Comparison of ENCODE assay signal across 20 cellular contexts in the genomic region with DNA sequence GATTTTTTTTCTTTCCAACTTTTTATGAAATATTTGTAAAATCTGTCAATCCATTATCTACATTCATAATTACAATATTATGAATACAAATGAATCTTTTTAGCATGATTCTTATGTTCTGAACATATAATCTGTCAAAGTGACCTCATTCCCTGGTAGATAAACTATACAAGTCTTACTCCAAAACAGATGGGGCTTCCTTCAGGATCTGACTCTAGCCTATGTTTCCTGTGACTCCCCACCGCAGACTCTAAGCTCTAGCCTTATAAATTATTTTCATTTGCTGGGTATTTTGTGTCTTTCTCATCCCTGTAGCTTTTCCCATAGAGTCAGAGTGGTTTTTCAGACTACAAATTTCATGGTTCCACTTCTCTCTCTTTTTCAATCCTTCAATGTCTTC.
A peak's percentile ranks its signal among the peaks of the same experiment; 100 is the strongest.
DNase-seq lines count a peak whose midpoint lies in the region; ATAC-seq, FAIRE-seq and TF ChIP-seq lines count a peak whose summit lies in the region.
"Had no signal": no experiment of that assay in that cellular context is flagged by ENCODE, and none has a peak within 500 bp of the region (broad histone marks: within the 10 kb centered on the region; RNA-seq: fewer than 3 reads in every experiment).

No MANE protein-coding gene starts in this region.

- H3K27ac ChIP-seq in A549 = no peak overlapping the region
- peak overlapping the region; percentile 45 for H3K27ac ChIP-seq in mammary epithelial cell (ENCODE audit: insufficient read depth, low read depth, low read length)
- H3K27ac ChIP-seq in SJCRH30 = no peak overlapping the region
- H3K27ac ChIP-seq: Peyer's patch had no signal

- DNase-seq in A549 (ENCODE audit: low read depth in 1 of 2, low spot score in 1 of 2) (no peak), GM04504 (ENCODE audit: low read depth) (peak; percentile 20), mammary epithelial cell (no peak), fibroblast of the aortic adventitia (ENCODE audit: low read depth) (peak; percentile 2), AG20443 (ENCODE audit: low spot score) (no peak), SJCRH30 (no peak), mesenteric fat pad (ENCODE audit: low spot score) (no peak), GM19240 (ENCODE audit: insufficient read length, low spot score) (no peak)
- DNase-seq: CD4-positive, alpha-beta T cell; COR-L47; DMS 273 treated with DMSO at 0.1 percent for 48 hours; DMS79 treated with DMSO at 0.1 percent for 48 hours; KBM-7; NCI-H1105; NCI-H2029 treated with DMSO at 0.1 percent for 48 hours; NCI-H345; NCI-H524 treated with DMSO at 0.1 percent for 48 hours; Peyer's patch had no signal

- H4K20me1 ChIP-seq in mammary epithelial cell (ENCODE audit: insufficient read depth, low read length) = no peaks in the 10 kb centered on the region

- peak overlapping the region; percentile 80 for H2AFZ ChIP-seq in mammary epithelial cell (ENCODE audit: low read depth, low read length)

- TF ChIP-seq POLR2A in A549 (IDR thresholded peaks at IDR 0.05; ENCODE audit: low read length) = no peak

- POLR2A ChIA-PET in A549 (lab: Yijun Ruan, JAX) = no interaction called here

- no peak for ATAC-seq in A549
- ATAC-seq: HepG2 had no signal

- TF ChIP-seq EP300 in A549 (IDR thresholded peaks at IDR 0.05) = no peak

- H3K79me2 ChIP-seq in mammary epithelial cell (ENCODE audit: insufficient read depth, low read length) = no peaks in the 10 kb centered on the region

- H3K4me2 ChIP-seq in A549 (no peak overlapping the region), mammary epithelial cell (ENCODE audit: insufficient read depth, low read depth, low read length) (no peak overlapping the region)

- no peak for TF ChIP-seq RAD21 in A549 (conservative IDR thresholded peaks at IDR 0.05 in 1 of 2, IDR thresholded peaks at IDR 0.05 in 1 of 2)

- H3K9me3 ChIP-seq in A549 (no peaks in the 10 kb centered on the region), mammary epithelial cell (replicated peaks; ENCODE audit: insufficient read depth, low read length) (no peaks in the 10 kb centered on the region), SJCRH30 (replicated peaks) (no peaks in the 10 kb centered on the region)
- H3K9me3 ChIP-seq: Peyer's patch had no signal

- TSS peak; percentile 97 for BruUV-seq in mammary epithelial cell (replicated peaks; lab: Mats Ljungman, UMichigan)

- TF ChIP-seq CTCF in A549 (IDR thresholded peaks at IDR 0.05) (no peak), mammary epithelial cell (conservative IDR thresholded peaks at IDR 0.05 in 1 of 2, IDR thresholded peaks at IDR 0.05 in 1 of 2; ENCODE audit: extremely low read depth in 1 of 2, insufficient read depth in 1 of 2, low read depth in 1 of 2, low read length in 2 of 2) (no peak), fibroblast of the aortic adventitia (IDR thresholded peaks at IDR 0.05; ENCODE audit: insufficient read depth, low read length) (no peak)

- peak; percentile 7 for FAIRE-seq in A549 (lab: Jason Lieb, UNC)
- FAIRE-seq: GM12892, HepG2 had no signal

- in situ Hi-C loops in mammary epithelial cell (cut with MboI; ENCODE audit: low sequenced_read_pairs in 2 of 2) = no loop called here

- H3K36me3 ChIP-seq in mammary epithelial cell (ENCODE audit: insufficient read depth, low read length) = no peaks in the 10 kb centered on the region
- H3K36me3 ChIP-seq in SJCRH30 = no peaks in the 10 kb centered on the region
- H3K36me3 ChIP-seq: Peyer's patch had no signal

- WGBS in A549 (ENCODE audit: missing lambda C conversion rate) = 19% methylated on average over 1 of the region's 1 CpG
- WGBS in mammary epithelial cell (ENCODE audit: low coverage, missing lambda C conversion rate) = 100% methylated on average over 1 of the region's 1 CpG

- H3K4me1 ChIP-seq in A549 (0 out of 3 replicates have a peak, but pooled peaks cover 7% of the 10 kb centered on the region), mammary epithelial cell (ENCODE audit: insufficient read depth, low read length) (peaks cover 18% of the 10 kb centered on the region), SJCRH30 (no peaks in the 10 kb centered on the region)
- H3K4me1 ChIP-seq: Peyer's patch had no signal

- H3K27me3 ChIP-seq in mammary epithelial cell (ENCODE audit: insufficient read depth, low read length) (no peaks in the 10 kb centered on the region), SJCRH30 (no peaks in the 10 kb centered on the region)
- H3K27me3 ChIP-seq: Peyer's patch had no signal

- H3K4me3 ChIP-seq in A549 (no peak overlapping the region), mammary epithelial cell (replicated peaks in 1 of 3; ENCODE audit: insufficient read depth in 1 of 3, low read depth in 2 of 3, low read length in 3 of 3) (no peak overlapping the region), fibroblast of the aortic adventitia (ENCODE audit: low read depth, low read length) (no peak overlapping the region), SJCRH30 (no peak overlapping the region)
- H3K4me3 ChIP-seq: Peyer's patch had no signal

- CTCF ChIA-PET in A549 (lab: Yijun Ruan, JAX) (interaction anchor here (1.2 kb wide), 1 partner anchor 9 kb away, joined by 3 read pairs; no protein-coding TSS in a partner anchor), mammary epithelial cell (lab: Charles Lee; ENCODE audit: low non-redundant PET) (no interaction called here)

- intact Hi-C loops in mammary epithelial cell (cut with micrococcal nuclease) = loop anchor here (1.0 kb wide), 1 partner anchor 211 kb away; no protein-coding TSS in a partner anchor

- dilution Hi-C loops in mammary epithelial cell (cut with HindIII; ENCODE audit: low sequenced_read_pairs) = no loop called here

- H3K9ac ChIP-seq in mammary epithelial cell (ENCODE audit: insufficient read depth, low read length) = no peak overlapping the region

TF ChIP-seq in A549, 52 proteins besides CTCF, POLR2A, EP300 and RAD21:
- TF ChIP-seq GATA3 (IDR thresholded peaks at IDR 0.05; ENCODE audit: borderline replicate concordance) = no peak
- TF ChIP-seq TFCP2L1 (CRISPR knock-in tag; IDR thresholded peaks at IDR 0.05) = no peak
- TF ChIP-seq ZSCAN20 (CRISPR knock-in tag; IDR thresholded peaks at IDR 0.05) = no peak
- TF ChIP-seq, protein P1, sequence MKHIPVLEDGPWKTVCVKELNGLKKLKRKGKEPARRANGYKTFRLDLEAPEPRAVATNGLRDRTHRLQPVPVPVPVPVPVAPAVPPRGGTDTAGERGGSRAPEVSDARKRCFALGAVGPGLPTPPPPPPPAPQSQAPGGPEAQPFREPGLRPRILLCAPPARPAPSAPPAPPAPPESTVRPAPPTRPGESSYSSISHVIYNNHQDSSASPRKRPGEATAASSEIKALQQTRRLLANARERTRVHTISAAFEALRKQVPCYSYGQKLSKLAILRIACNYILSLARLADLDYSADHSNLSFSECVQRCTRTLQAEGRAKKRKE (CRISPR knock-in tag; IDR thresholded peaks at IDR 0.05; ENCODE audit: low read depth) = no peak
- TF ChIP-seq ZNF302 (CRISPR knock-in tag; IDR thresholded peaks at IDR 0.05) = no peak
- no peak for TF ChIP-seq NR3C1 (IDR thresholded peaks at IDR 0.05)
- TF ChIP-seq ZC3H11A (IDR thresholded peaks at IDR 0.05) = no peak
- TF ChIP-seq CHD4 (IDR thresholded peaks at IDR 0.05; ENCODE audit: borderline replicate concordance) = no peak
- TF ChIP-seq, protein P2, sequence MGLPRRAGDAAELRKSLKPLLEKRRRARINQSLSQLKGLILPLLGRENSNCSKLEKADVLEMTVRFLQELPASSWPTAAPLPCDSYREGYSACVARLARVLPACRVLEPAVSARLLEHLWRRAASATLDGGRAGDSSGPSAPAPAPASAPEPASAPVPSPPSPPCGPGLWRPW (IDR thresholded peaks at IDR 0.05) = no peak
- no peak for TF ChIP-seq NPAS2 (CRISPR knock-in tag; IDR thresholded peaks at IDR 0.05; ENCODE audit: borderline replicate concordance)
- no peak for TF ChIP-seq EHF (CRISPR knock-in tag; IDR thresholded peaks at IDR 0.05)

Comparison
In these comparisons a context has a peak if more than half of its experiments do, and no peak if none do; other contexts are left out.
1. DNase-seq: peak in GM04504 (single experiment) and fibroblast of the aortic adventitia (single experiment); none in A549 (0 of 2), mammary epithelial cell (single experiment), AG20443 (single experiment), SJCRH30 (0 of 2), mesenteric fat pad (single experiment) and GM19240 (single experiment).